Comparison of ENCODE assay signal across 14 cellular contexts in genomic region chr12:116187158-116187511, GRCh38.
DNase-seq lines count a peak whose midpoint lies in the region; ATAC-seq and TF ChIP-seq lines count a peak whose summit lies in the region.
"Had no signal": no experiment of that assay in that cellular context is flagged by ENCODE, and none has a peak within 500 bp of the region (broad histone marks: within the 10 kb centered on the region; RNA-seq: fewer than 3 reads in every experiment).

No MANE protein-coding gene starts in this region.

- H3K4me1 ChIP-seq in SJCRH30 = peaks cover 22% of the 10 kb centered on the region
- H3K4me1 ChIP-seq in fibroblast of lung (ENCODE audit: control insufficient read depth, extremely low read depth, insufficient read depth, low read length) = peaks cover 10% of the 10 kb centered on the region
- peaks cover 0 to 77% (median 48%) of the 10 kb centered on the region in 4 donors for H3K4me1 ChIP-seq in sigmoid colon

- H3K9me3 Mint-ChIP-seq in T-helper 1 cell treated with Interleukin-12 subunit alpha and Interleukin-12 subunit beta and Interleukin-4 antibody, amounts not matched to agents 30 μg/mL and 1 μg/mL, for 36 hours = no peaks in the 10 kb centered on the region

- no peak overlapping the region for H3K4me3 Mint-ChIP-seq in T-helper 1 cell treated with Interleukin-12 subunit alpha and Interleukin-12 subunit beta and Interleukin-4 antibody, amounts not matched to agents 30 μg/mL and 1 μg/mL, for 36 hours

- no peak for TF ChIP-seq EP300 in sigmoid colon (IDR thresholded peaks at IDR 0.05)

- no peak overlapping the region for H3K9ac ChIP-seq in fibroblast of lung (ENCODE audit: insufficient read depth, low read length)

- no peak for TF ChIP-seq POLR2A in sigmoid colon (IDR thresholded peaks at IDR 0.05)

- no peaks in the 10 kb centered on the region for H3K27me3 ChIP-seq in SJCRH30
- H3K27me3 ChIP-seq in fibroblast of lung (ENCODE audit: control insufficient read depth, insufficient read depth, low read length) = no peaks in the 10 kb centered on the region
- H3K27me3 ChIP-seq in sigmoid colon = no peaks in the 10 kb centered on the region
- H3K27me3 ChIP-seq: pancreas had no signal

- WGBS in sigmoid colon, 2 donors = 59 to 71% methylated on average over 1 of the region's 1 CpG

- TF ChIP-seq CTCF in fibroblast of lung (conservative IDR thresholded peaks at IDR 0.05 in 1 of 2, IDR thresholded peaks at IDR 0.05 in 1 of 2; ENCODE audit: low read depth in 1 of 2, low read length in 2 of 2) (no peak), sigmoid colon (IDR thresholded peaks at IDR 0.05) (no peak)

- peaks cover 48% of the 10 kb centered on the region for H3K4me1 Mint-ChIP-seq in T-helper 1 cell treated with Interleukin-12 subunit alpha and Interleukin-12 subunit beta and Interleukin-4 antibody, amounts not matched to agents 30 μg/mL and 1 μg/mL, for 36 hours (ENCODE audit: low read depth)

- peaks cover 13% of the 10 kb centered on the region for H4K20me1 ChIP-seq in fibroblast of lung (ENCODE audit: control insufficient read depth, extremely low read depth, insufficient read depth, low read length)

- H3K36me3 Mint-ChIP-seq in T-helper 1 cell treated with Interleukin-12 subunit alpha and Interleukin-12 subunit beta and Interleukin-4 antibody, amounts not matched to agents 30 μg/mL and 1 μg/mL, for 36 hours (ENCODE audit: low read depth) = peaks cover 4% of the 10 kb centered on the region

- no peak for ATAC-seq in HG02938 (IDR thresholded peaks at IDR 0.05; ENCODE audit: unreplicated experiment)

- H3K9me3 ChIP-seq in SJCRH30 (replicated peaks) (no peaks in the 10 kb centered on the region), fibroblast of lung (ENCODE audit: control insufficient read depth, insufficient read depth, low read depth, low read length) (no peaks in the 10 kb centered on the region), sigmoid colon (no peaks in the 10 kb centered on the region)
- H3K9me3 ChIP-seq: pancreas had no signal

- H3K27ac ChIP-seq in SJCRH30 (peak overlapping the region; percentile 8; the same call in 1 of the 2 replicates), fibroblast of lung (ENCODE audit: insufficient read depth, low read length) (no peak overlapping the region), sigmoid colon (no peak overlapping the region)
- H3K27ac ChIP-seq: pancreas had no signal

- H3K27me3 Mint-ChIP-seq in T-helper 1 cell treated with Interleukin-12 subunit alpha and Interleukin-12 subunit beta and Interleukin-4 antibody, amounts not matched to agents 30 μg/mL and 1 μg/mL, for 36 hours (ENCODE audit: low read depth) = no peaks in the 10 kb centered on the region

- H2AFZ ChIP-seq in fibroblast of lung (ENCODE audit: low read length) = no peak overlapping the region

- no peak overlapping the region for H3K4me3 ChIP-seq in SJCRH30
- no peak overlapping the region for H3K4me3 ChIP-seq in fibroblast of lung (replicated peaks in 1 of 4; ENCODE audit: control extremely low read depth in 1 of 4, insufficient read depth in 1 of 4, low read depth in 3 of 4, low read length in 4 of 4)
- H3K4me3 ChIP-seq in sigmoid colon = no peak overlapping the region
- H3K4me3 ChIP-seq: pancreas had no signal

- intact Hi-C loops in sigmoid colon (cut with DNase I) = no loop called here

- peak overlapping the region; percentile 10 for H3K27ac Mint-ChIP-seq in T-helper 1 cell treated with Interleukin-12 subunit alpha and Interleukin-12 subunit beta and Interleukin-4 antibody, amounts not matched to agents 30 μg/mL and 1 μg/mL, for 36 hours

- H3K4me2 ChIP-seq in fibroblast of lung (ENCODE audit: extremely low read depth, insufficient read depth, low read length) = peak overlapping the region; percentile 8

- peaks cover 84% of the 10 kb centered on the region for H3K79me2 ChIP-seq in fibroblast of lung (ENCODE audit: control insufficient read depth, insufficient read depth, low read length)

- H3K36me3 ChIP-seq in SJCRH30 (peaks cover 2% of the 10 kb centered on the region; the same call in 1 of the 2 replicates), fibroblast of lung (ENCODE audit: control insufficient read depth, insufficient read depth, low read length) (no peaks in the 10 kb centered on the region), sigmoid colon (no peaks in the 10 kb centered on the region)
- H3K36me3 ChIP-seq: pancreas had no signal

- no peak for DNase-seq in T-helper 1 cell
- DNase-seq in SJCRH30 = no peak
- peak in 1 of 2 donors; percentile 10 for DNase-seq in fibroblast of lung (ENCODE audit: low read depth in 2 of 2)
- peak; percentile 21 for DNase-seq in retina
- DNase-seq in inferior parietal cortex (ENCODE audit: extremely low spot score) = no peak
- DNase-seq in sigmoid colon = no peak
- DNase-seq: effector CD8-positive, alpha-beta T cell; KG1; NCI-H2081 treated with DMSO at 0.1 percent for 48 hours; OCI-M1; pancreas; stimulated activated CD8-positive, alpha-beta memory T cell treated with anti-CD3 and anti-CD28 coated beads, Interleukin-4, amount 100 ng/mL, for 48 hours had no signal
